20 cellular contexts compared by ENCODE assay signal in the genomic region with DNA sequence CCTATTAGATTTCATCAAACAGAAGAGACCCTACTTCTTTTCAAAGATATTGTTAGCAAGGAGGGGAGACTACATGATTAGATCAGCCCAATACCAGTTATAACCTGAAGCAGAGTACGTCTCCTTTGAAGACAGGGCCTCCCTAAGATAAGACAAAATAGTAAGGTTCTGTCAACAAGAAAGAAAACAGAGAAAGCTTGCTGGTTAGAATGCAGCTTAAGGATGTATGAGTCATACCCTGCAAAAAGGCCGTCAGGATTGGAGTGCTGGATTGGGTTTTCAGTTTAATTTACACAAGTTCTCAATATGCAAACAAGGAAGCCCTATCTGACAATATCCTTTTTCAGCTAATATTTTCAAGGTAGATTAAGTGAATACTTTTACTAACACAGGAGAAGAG.
"Had no signal": no experiment of that assay in that cellular context is flagged by ENCODE, and none has a peak within 500 bp of the region (broad histone marks: within the 10 kb centered on the region; RNA-seq: fewer than 3 reads in every experiment).

No MANE protein-coding gene starts in this region.

- H3K27ac Mint-ChIP-seq: activated CD4-positive, alpha-beta T cell treated with anti-CD3 and anti-CD28 coated beads, Interleukin-2, amount 10 ng/mL, durations not matched to agents 24 days and 14 days; activated CD8-positive, alpha-beta T cell treated with anti-CD3 and anti-CD28 coated beads for 36 hours; activated naive CD8-positive, alpha-beta T cell treated with anti-CD3 and anti-CD28 coated beads, Interleukin-2, amount 10 ng/mL, durations not matched to agents 7 days and 5 days; activated T-helper 17 cell treated with anti-CD3 and anti-CD28 coated beads, Interleukin-2, amount 50 U/mL, for 72 hours; naive thymus-derived CD4-positive, alpha-beta T cell; stimulated activated naive B cell treated with anti-CD40 and anti-IgM and Interleukin-4, amounts not matched to agents 10 μg/mL and 1 μg/mL and 100 μg/mL, for 72 hours had no signal

- ATAC-seq: activated CD8-positive, alpha-beta T cell treated with anti-CD3 and anti-CD28 coated beads for 36 hours; activated T-helper 17 cell treated with anti-CD3 and anti-CD28 coated beads, Interleukin-2, amount 50 U/mL, for 72 hours; naive thymus-derived CD4-positive, alpha-beta T cell; sciatic nerve; stimulated activated naive B cell treated with anti-CD40 and anti-IgM and Interleukin-4, amounts not matched to agents 10 μg/mL and 1 μg/mL and 100 μg/mL, for 72 hours had no signal

- H3K9me3 ChIP-seq: left ventricle myocardium inferior, pancreas, thoracic aorta had no signal

- H3K4me1 Mint-ChIP-seq: activated CD4-positive, alpha-beta T cell treated with anti-CD3 and anti-CD28 coated beads, Interleukin-2, amount 10 ng/mL, durations not matched to agents 24 days and 14 days; activated naive CD8-positive, alpha-beta T cell treated with anti-CD3 and anti-CD28 coated beads, Interleukin-2, amount 10 ng/mL, durations not matched to agents 7 days and 5 days; activated T-helper 17 cell treated with anti-CD3 and anti-CD28 coated beads, Interleukin-2, amount 50 U/mL, for 72 hours; naive thymus-derived CD4-positive, alpha-beta T cell; stimulated activated naive B cell treated with anti-CD40 and anti-IgM and Interleukin-4, amounts not matched to agents 10 μg/mL and 1 μg/mL and 100 μg/mL, for 72 hours had no signal

- H3K27me3 ChIP-seq: pancreas had no signal

- H3K36me3 ChIP-seq: left ventricle myocardium inferior, pancreas, thoracic aorta had no signal

- H3K27ac ChIP-seq: dorsolateral prefrontal cortex, epithelial cell of prostate, left ventricle myocardium inferior, pancreas, thoracic aorta had no signal

- H3K4me3 Mint-ChIP-seq: activated CD4-positive, alpha-beta T cell treated with anti-CD3 and anti-CD28 coated beads, Interleukin-2, amount 10 ng/mL, durations not matched to agents 24 days and 14 days; activated CD8-positive, alpha-beta T cell treated with anti-CD3 and anti-CD28 coated beads for 36 hours; activated naive CD8-positive, alpha-beta T cell treated with anti-CD3 and anti-CD28 coated beads, Interleukin-2, amount 10 ng/mL, durations not matched to agents 7 days and 5 days; activated T-helper 17 cell treated with anti-CD3 and anti-CD28 coated beads, Interleukin-2, amount 50 U/mL, for 72 hours; naive thymus-derived CD4-positive, alpha-beta T cell; stimulated activated naive B cell treated with anti-CD40 and anti-IgM and Interleukin-4, amounts not matched to agents 10 μg/mL and 1 μg/mL and 100 μg/mL, for 72 hours had no signal

- H3K4me3 ChIP-seq: dorsolateral prefrontal cortex, left ventricle myocardium inferior, pancreas, thoracic aorta had no signal

- H3K9me3 Mint-ChIP-seq: activated CD4-positive, alpha-beta T cell treated with anti-CD3 and anti-CD28 coated beads, Interleukin-2, amount 10 ng/mL, durations not matched to agents 24 days and 14 days had no signal

- H3K4me1 ChIP-seq: pancreas had no signal

- H3K36me3 Mint-ChIP-seq: activated naive CD8-positive, alpha-beta T cell treated with anti-CD3 and anti-CD28 coated beads, Interleukin-2, amount 10 ng/mL, durations not matched to agents 7 days and 5 days; naive thymus-derived CD4-positive, alpha-beta T cell; stimulated activated naive B cell treated with anti-CD40 and anti-IgM and Interleukin-4, amounts not matched to agents 10 μg/mL and 1 μg/mL and 100 μg/mL, for 72 hours had no signal

- H3K27me3 Mint-ChIP-seq: activated CD4-positive, alpha-beta T cell treated with anti-CD3 and anti-CD28 coated beads, Interleukin-2, amount 10 ng/mL, durations not matched to agents 24 days and 14 days; activated CD8-positive, alpha-beta T cell treated with anti-CD3 and anti-CD28 coated beads for 36 hours; activated naive CD8-positive, alpha-beta T cell treated with anti-CD3 and anti-CD28 coated beads, Interleukin-2, amount 10 ng/mL, durations not matched to agents 7 days and 5 days; activated T-helper 17 cell treated with anti-CD3 and anti-CD28 coated beads, Interleukin-2, amount 50 U/mL, for 72 hours; naive thymus-derived CD4-positive, alpha-beta T cell; stimulated activated naive B cell treated with anti-CD40 and anti-IgM and Interleukin-4, amounts not matched to agents 10 μg/mL and 1 μg/mL and 100 μg/mL, for 72 hours had no signal

- DNase-seq: activated CD4-positive, alpha-beta T cell treated with anti-CD3 and anti-CD28 coated beads, Interleukin-2, amount 10 ng/mL, durations not matched to agents 24 days and 14 days; activated CD4-positive, CD25-positive, alpha-beta regulatory T cell; activated CD8-positive, alpha-beta T cell treated with anti-CD3 and anti-CD28 coated beads for 36 hours; activated naive CD4-positive, alpha-beta T cell; activated naive CD8-positive, alpha-beta T cell treated with anti-CD3 and anti-CD28 coated beads, Interleukin-2, amount 10 ng/mL, durations not matched to agents 7 days and 5 days; activated T-cell treated with anti-CD3 and anti-CD28 coated beads, Interleukin-2, amount 50 U/mL, for 1 hour; anterior cingulate cortex; dorsolateral prefrontal cortex; foreskin melanocyte; glutamatergic neuron; hypothalamus; left ventricle myocardium inferior; naive thymus-derived CD4-positive, alpha-beta T cell; pancreas; stimulated activated naive B cell treated with anti-CD40 and anti-IgM and Interleukin-4, amounts not matched to agents 10 μg/mL and 1 μg/mL and 100 μg/mL, for 72 hours; T1000 had no signal
